ENCODE assay signal across 8 cellular contexts in genomic region chr2:127197475-127198385, GRCh38. TPM values are rescaled to one million over a fixed set of nuclear protein-coding genes. Genes with fewer than 3 reads are reported as not detected.
DNase-seq lines count a peak whose midpoint lies in the region; ATAC-seq and TF ChIP-seq lines count a peak whose summit lies in the region.

No MANE protein-coding gene starts in this region.

- H3K4me3 ChIP-seq in CD4-positive, CD25-positive, alpha-beta regulatory T cell (ENCODE audit: low read depth, low read length) = peak overlapping the region; percentile 37
- H3K4me3 ChIP-seq in heart right ventricle (no peak overlapping the region), smooth muscle cell (no peak overlapping the region)

- H3K36me3 ChIP-seq in CD4-positive, CD25-positive, alpha-beta regulatory T cell (ENCODE audit: control insufficient read depth, insufficient read depth, low read length) = no peaks in the 10 kb centered on the region
- H3K36me3 ChIP-seq in heart right ventricle (no peaks in the 10 kb centered on the region), smooth muscle cell (ENCODE audit: low read depth) (no peaks in the 10 kb centered on the region)

- H3K4me1 ChIP-seq in CD4-positive, CD25-positive, alpha-beta regulatory T cell (ENCODE audit: control insufficient read depth, insufficient read depth, low read length, poor library complexity, severe bottlenecking) = peaks cover 5% of the 10 kb centered on the region
- H3K4me1 ChIP-seq in heart right ventricle (peaks cover 0 to 14% (median 0%) of the 10 kb centered on the region in 9 donors), smooth muscle cell (ENCODE audit: low read depth) (peaks cover 11% of the 10 kb centered on the region)

- no peak overlapping the region for H2AFZ ChIP-seq in smooth muscle cell (ENCODE audit: low read depth)

- no peaks in the 10 kb centered on the region for H3K9me3 Mint-ChIP-seq in CD4-positive, CD25-positive, alpha-beta regulatory T cell

- peak; percentile 78 to 79 for ATAC-seq in CD4-positive, CD25-positive, alpha-beta regulatory T cell (ENCODE audit: low read depth in 2 of 2)
- ATAC-seq in GM21367 (IDR thresholded peaks at IDR 0.05; ENCODE audit: unreplicated experiment) = peak; percentile 80
- peak in 7 of 8 donors; percentile 53 to 82 (median 78) for ATAC-seq in heart right ventricle

- no peak overlapping the region for H3K9ac ChIP-seq in smooth muscle cell (ENCODE audit: low read depth)

- no peaks in the 10 kb centered on the region for H3F3A ChIP-seq in smooth muscle cell (ENCODE audit: low read depth)

- H3K4me3 Mint-ChIP-seq in CD4-positive, CD25-positive, alpha-beta regulatory T cell = peak overlapping the region; percentile 6 to 92 (median 80)

- DNase-seq in CD4-positive, CD25-positive, alpha-beta regulatory T cell = peak; percentile 18 to 61 (median 41)
- peak; percentile 44 for DNase-seq in LHCN-M2 (ENCODE audit: low read depth)
- DNase-seq in SHP77 (lab: John Stamatoyannopoulos, UW) = peak; percentile 70 to 90
- peak; percentile 84 for DNase-seq in activated effector memory CD4-positive, alpha-beta T cell treated with anti-CD3 and anti-CD28 coated beads, Interleukin-2, amount 50 U/mL, for 16 hours
- peak; percentile 46 to 63 for DNase-seq in heart right ventricle
- no peak for DNase-seq in smooth muscle cell (lab: John Stamatoyannopoulos, UW; ENCODE audit: unreplicated experiment)
- DNase-seq in midbrain (lab: John Stamatoyannopoulos, UW) = no peak

- no peaks in the 10 kb centered on the region for H3K27me3 ChIP-seq in CD4-positive, CD25-positive, alpha-beta regulatory T cell (ENCODE audit: control insufficient read depth, insufficient read depth, low read length)
- H3K27me3 ChIP-seq in heart right ventricle (peaks cover 0 to 15% (median 11%) of the 10 kb centered on the region in 7 donors), smooth muscle cell (ENCODE audit: low read depth) (no peaks in the 10 kb centered on the region)

- intact Hi-C loops in heart right ventricle (cut with DNase I) = loop anchor here in 2 of 10 donors (5.0 to 10.0 kb wide), 2 partner anchors 285 to 287 kb away; no protein-coding TSS in a partner anchor

- peaks cover 0 to 7% (median 0%) of the 10 kb centered on the region in 4 donors for H3K4me1 Mint-ChIP-seq in CD4-positive, CD25-positive, alpha-beta regulatory T cell

- no peaks in the 10 kb centered on the region for H3K9me3 ChIP-seq in CD4-positive, CD25-positive, alpha-beta regulatory T cell (ENCODE audit: control insufficient read depth in 2 of 2, low read length in 2 of 2)
- H3K9me3 ChIP-seq in heart right ventricle (peaks cover 0 to 12% (median 0%) of the 10 kb centered on the region in 11 donors), smooth muscle cell (replicated peaks; ENCODE audit: low read depth) (peaks cover 4% of the 10 kb centered on the region)

- no peak overlapping the region for H3K27ac Mint-ChIP-seq in CD4-positive, CD25-positive, alpha-beta regulatory T cell

- TF ChIP-seq CTCF in heart right ventricle (IDR thresholded peaks at IDR 0.05) = peak in 7 of 9 donors; percentile 30 to 53 (median 36)
- peak; percentile 64 for TF ChIP-seq CTCF in smooth muscle cell (IDR thresholded peaks at IDR 0.05; ENCODE audit: borderline replicate concordance, insufficient read depth, poor library complexity, severe bottlenecking)

- H3K27me3 Mint-ChIP-seq in CD4-positive, CD25-positive, alpha-beta regulatory T cell = peaks cover 4% of the 10 kb centered on the region

- H3K36me3 Mint-ChIP-seq in CD4-positive, CD25-positive, alpha-beta regulatory T cell = no peaks in the 10 kb centered on the region

- peak overlapping the region; percentile 62 for H3K4me2 ChIP-seq in smooth muscle cell

- H3K27ac ChIP-seq in CD4-positive, CD25-positive, alpha-beta regulatory T cell (ENCODE audit: insufficient read depth, low read length, poor library complexity, severe bottlenecking) = no peak overlapping the region
- H3K27ac ChIP-seq in heart right ventricle = no peak overlapping the region
- no peak overlapping the region for H3K27ac ChIP-seq in smooth muscle cell (ENCODE audit: low read depth)

- H4K20me1 ChIP-seq in smooth muscle cell (ENCODE audit: low read depth) = no peaks in the 10 kb centered on the region

- H3K79me2 ChIP-seq in smooth muscle cell (ENCODE audit: low read depth) = no peaks in the 10 kb centered on the region

- 66 to 69% methylated on average over 19 of the region's 19 CpGs for WGBS in heart right ventricle, 2 donors
- 38% methylated on average over 16 of the region's 19 CpGs for WGBS in smooth muscle cell (ENCODE audit: low lambda C conversion rate)

RNA-seq across cellular contexts. Expression of gene CYP27C1, which starts 22.4 kb away (rescaled TPM):
- total RNA-seq in CD4-positive, CD25-positive, alpha-beta regulatory T cell = not detected
- polyA plus RNA-seq in CD4-positive, CD25-positive, alpha-beta regulatory T cell = not detected
- 0.32 and 0.63 TPM in 2 replicates for total RNA-seq in LHCN-M2 (2014; rRNA removed)
- polyA plus RNA-seq in LHCN-M2 (2012) = 1.7 TPM
- total RNA-seq in heart right ventricle = under 1 TPM in 4 of 10 donors, not detected in 6; 0.10 to 0.20 (median 0.13) TPM
- polyA plus RNA-seq in heart right ventricle = under 1 TPM; 0.07 to 0.15 TPM
- 1.1 and 2.0 TPM in 2 replicates for total RNA-seq in smooth muscle cell
- polyA plus RNA-seq in smooth muscle cell = 3.8 and 5.0 TPM in 2 replicates

Comparison
In these comparisons a context has a peak if more than half of its experiments do, and no peak if none do; other contexts are left out.
1. DNase-seq: peak in CD4-positive, CD25-positive, alpha-beta regulatory T cell (3 of 3), LHCN-M2 (single experiment), SHP77 (2 of 2), activated effector memory CD4-positive, alpha-beta T cell treated with anti-CD3 and anti-CD28 coated beads, Interleukin-2, amount 50 U/mL, for 16 hours (single experiment) and heart right ventricle (2 of 2); none in smooth muscle cell (single experiment) and midbrain (single experiment).
2. Peak in every context shown above with its lines, with median percentiles within 50 percentile points of each other: ATAC-seq.